Comparison of ENCODE assay signal across 13 cellular contexts in genomic region chr15:54347082-54347827, GRCh38.
"Had no signal": no experiment of that assay in that cellular context is flagged by ENCODE, and none has a peak within 500 bp of the region (broad histone marks: within the 10 kb centered on the region; RNA-seq: fewer than 3 reads in every experiment).

No MANE protein-coding gene starts in this region.

- ATAC-seq: effector memory CD8-positive, alpha-beta T cell; foreskin keratinocyte; left ventricle myocardium superior; natural killer cell had no signal

- DNase-seq: activated CD4-positive, alpha-beta T cell treated with anti-CD3 and anti-CD28 coated beads, Interleukin-2, amount 50 U/mL, for 48 hours; activated CD4-positive, CD25-positive, alpha-beta regulatory T cell treated with anti-CD3 and anti-CD28 coated beads, Interleukin-2, amount 50 U/mL, for 72 hours; activated naive CD4-positive, alpha-beta T cell treated with anti-CD3 and anti-CD28 coated beads, Interleukin-2, amount 10 ng/mL, durations not matched to agents 7 days and 5 days; activated T-cell treated with anti-CD3 and anti-CD28 coated beads, Interleukin-2, amount 50 U/mL, for 24 hours; dermis blood vessel endothelial cell; effector memory CD8-positive, alpha-beta T cell; foreskin keratinocyte; kidney glomerular epithelial cell; left ventricle myocardium superior; mesenchymal stem cell; natural killer cell; stimulated activated CD4-positive, alpha-beta T cell treated with anti-CD3 and anti-CD28 coated beads, Interleukin-1b, Interleukin-23, amount 100 ng/mL, for 48 hours had no signal

- FAIRE-seq: urothelium cell line had no signal
